In the genomic region with DNA sequence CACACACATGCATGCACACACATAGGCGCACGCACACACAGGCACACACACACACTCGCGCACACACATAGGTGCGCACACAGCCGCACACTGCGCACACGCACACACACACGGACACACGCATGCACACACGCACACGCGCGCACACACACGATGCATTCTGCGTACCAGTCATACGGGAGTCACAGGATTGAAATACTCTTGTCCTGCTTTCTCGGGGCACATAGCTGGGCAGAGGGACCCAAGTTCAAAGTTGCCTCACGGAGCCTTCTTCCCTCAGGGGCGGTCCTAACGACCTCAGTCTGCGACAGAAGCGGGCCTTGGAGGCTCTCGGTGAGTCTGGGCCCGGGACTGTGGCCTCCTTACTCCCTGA, we compare ENCODE assay signal across 9 cellular contexts. TPM values are rescaled to one million over a fixed set of nuclear protein-coding genes. Genes with fewer than 3 reads are reported as not detected.
A peak's percentile ranks its signal among the peaks of the same experiment; 100 is the strongest.
DNase-seq lines count a peak whose midpoint lies in the region; ATAC-seq, FAIRE-seq and TF ChIP-seq lines count a peak whose summit lies in the region.
"Had no signal": no experiment of that assay in that cellular context is flagged by ENCODE, and none has a peak within 500 bp of the region (broad histone marks: within the 10 kb centered on the region; RNA-seq: fewer than 3 reads in every experiment).

No MANE protein-coding gene starts in this region.

- no peak overlapping the region for H2AFZ ChIP-seq in GM12878 (ENCODE audit: control insufficient read depth, low read depth, low read length)

- no peak overlapping the region for H3K4me3 ChIP-seq in GM12878
- H3K4me3 ChIP-seq in iPS-20b (ENCODE audit: low read length), result peak overlapping the region; percentile 77
- H3K4me3 ChIP-seq in skin epidermis, result peak overlapping the region; percentile 10 to 38 (median 16)

- FAIRE-seq in GM12878 (lab: Jason Lieb, UNC), result no peak

- TF ChIP-seq EP300 in GM12878 (IDR thresholded peaks at IDR 0.05; ENCODE audit: borderline replicate concordance in 1 of 2, control insufficient read depth in 1 of 2, low read depth in 2 of 2, low read length in 2 of 2), result no peak

- in situ Hi-C loops in GM12878 (cut with MboI), result no loop called here

- H3K36me3 ChIP-seq in GM12878 (ENCODE audit: control insufficient read depth in 2 of 2, insufficient read depth in 2 of 2, low read length in 1 of 2) (no peaks in the 10 kb centered on the region; a peak in 1 of 4 replicates), iPS-20b (ENCODE audit: insufficient read depth, low read depth, low read length) (no peaks in the 10 kb centered on the region)

- WGBS in GM12878 (ENCODE audit: insufficient coverage, insufficient replicate concordance, low lambda C conversion rate, missing lambda C conversion rate), result 79% methylated on average over 21 of the region's 25 CpGs

- CTCF ChIA-PET in GM12878 (lab: Yijun Ruan, JAX), result no interaction called here

- H3K4me1 ChIP-seq in GM12878 (ENCODE audit: control insufficient read depth, insufficient read depth, low read length), result no peaks in the 10 kb centered on the region
- no peaks in the 10 kb centered on the region for H3K4me1 ChIP-seq in iPS-20b (ENCODE audit: insufficient read depth, low read length)

- RAD21 ChIA-PET in GM12878 (lab: Charles Lee; ENCODE audit: unreplicated experiment), result no interaction called here

- TF ChIP-seq CTCF in GM12878 (IDR thresholded peaks at IDR 0.05 in 2 of 3, conservative IDR thresholded peaks at IDR 0.05 in 1 of 3; ENCODE audit: control insufficient read depth in 2 of 3, extremely low read depth in 1 of 3, insufficient read depth in 1 of 3, low read depth in 3 of 3, low read length in 3 of 3), result no peak

- SMC1A ChIA-PET in GM12878 (lab: Charles Lee; ENCODE audit: uncharacterized antibody, unreplicated experiment), result no interaction called here

- no peak for TF ChIP-seq RAD21 in GM12878 (IDR thresholded peaks at IDR 0.05; ENCODE audit: insufficient read depth, low read depth, low read length)

- H3K79me2 ChIP-seq in GM12878 (ENCODE audit: control insufficient read depth, insufficient read depth, low read length), result no peaks in the 10 kb centered on the region

- no TSS peak for BruUV-seq in GM12878 (replicated peaks; lab: Mats Ljungman, UMichigan)

- no peaks in the 10 kb centered on the region for H3K9me3 ChIP-seq in GM12878 (replicated peaks; ENCODE audit: control insufficient read depth, insufficient read depth, low read length)
- no peaks in the 10 kb centered on the region for H3K9me3 ChIP-seq in iPS-20b (ENCODE audit: insufficient read depth, low read depth, low read length)

- no peaks in the 10 kb centered on the region for H4K20me1 ChIP-seq in GM12878 (ENCODE audit: control insufficient read depth, insufficient read depth)

- no peak overlapping the region for H3K27ac ChIP-seq in GM12878 (ENCODE audit: control insufficient read depth, insufficient read depth)
- H3K27ac ChIP-seq in iPS-20b (ENCODE audit: low read length), result no peak overlapping the region
- peak overlapping the region in 1 of 21 experiments; percentile 46 for H3K27ac ChIP-seq in skin epidermis
- H3K27ac ChIP-seq: 22Rv1 had no signal

- H3K27me3 ChIP-seq in GM12878 (replicated peaks in 1 of 2; ENCODE audit: control insufficient read depth in 2 of 2, insufficient read depth in 2 of 2, low read length in 1 of 2) (peaks cover 4 to 9% of the 10 kb centered on the region in 2 experiments; a peak in 3 of 4 replicates), iPS-20b (ENCODE audit: insufficient read depth, low read length) (peaks cover 40% of the 10 kb centered on the region)

- intact Hi-C loops in GM12878 (cut with micrococcal nuclease; ENCODE audit: unreplicated experiment), result no loop called here

- POLR2A ChIA-PET in GM12878 (lab: Charles Lee), result no interaction called here

- peak; percentile 51 for DNase-seq in DMS53 (lab: John Stamatoyannopoulos, UW)
- no peak for DNase-seq in DMS53 treated with DMSO at 0.1 percent for 48 hours (lab: John Stamatoyannopoulos, UW; ENCODE audit: unreplicated experiment)
- DNase-seq in GM12878 (ENCODE audit: low read depth, low spot score), result no peak
- no peak for DNase-seq in LoVo (ENCODE audit: low spot score)
- no peak for DNase-seq in HCEC 1CT

- TF ChIP-seq POLR2A in GM12878 (IDR thresholded peaks at IDR 0.05; ENCODE audit: low read depth, low read length), result no peak

- H3K9ac ChIP-seq in GM12878 (ENCODE audit: control insufficient read depth, insufficient read depth, low read length) (no peak overlapping the region), iPS-20b (ENCODE audit: low read depth, low read length) (peak overlapping the region; percentile 45; the same call in 1 of the 2 replicates)

- ATAC-seq in GM12878 (no peak), HG03460 (IDR thresholded peaks at IDR 0.05; ENCODE audit: unreplicated experiment) (no peak)

- no peak overlapping the region for H3K4me2 ChIP-seq in GM12878 (ENCODE audit: control insufficient read depth, insufficient read depth)

TF ChIP-seq in GM12878, 131 proteins besides CTCF, POLR2A, EP300 and RAD21 (continues in another document):
- no peak for TF ChIP-seq IKZF2 (IDR thresholded peaks at IDR 0.05)
- peak; percentile 99 for TF ChIP-seq BCL3 (IDR thresholded peaks at IDR 0.05; ENCODE audit: borderline replicate concordance, insufficient read depth, low read depth, low read length, poor library complexity, severe bottlenecking)
- TF ChIP-seq SPI1 (IDR thresholded peaks at IDR 0.05; ENCODE audit: borderline replicate concordance, insufficient read depth, low read depth, low read length), result no peak
- TF ChIP-seq, protein P1, sequence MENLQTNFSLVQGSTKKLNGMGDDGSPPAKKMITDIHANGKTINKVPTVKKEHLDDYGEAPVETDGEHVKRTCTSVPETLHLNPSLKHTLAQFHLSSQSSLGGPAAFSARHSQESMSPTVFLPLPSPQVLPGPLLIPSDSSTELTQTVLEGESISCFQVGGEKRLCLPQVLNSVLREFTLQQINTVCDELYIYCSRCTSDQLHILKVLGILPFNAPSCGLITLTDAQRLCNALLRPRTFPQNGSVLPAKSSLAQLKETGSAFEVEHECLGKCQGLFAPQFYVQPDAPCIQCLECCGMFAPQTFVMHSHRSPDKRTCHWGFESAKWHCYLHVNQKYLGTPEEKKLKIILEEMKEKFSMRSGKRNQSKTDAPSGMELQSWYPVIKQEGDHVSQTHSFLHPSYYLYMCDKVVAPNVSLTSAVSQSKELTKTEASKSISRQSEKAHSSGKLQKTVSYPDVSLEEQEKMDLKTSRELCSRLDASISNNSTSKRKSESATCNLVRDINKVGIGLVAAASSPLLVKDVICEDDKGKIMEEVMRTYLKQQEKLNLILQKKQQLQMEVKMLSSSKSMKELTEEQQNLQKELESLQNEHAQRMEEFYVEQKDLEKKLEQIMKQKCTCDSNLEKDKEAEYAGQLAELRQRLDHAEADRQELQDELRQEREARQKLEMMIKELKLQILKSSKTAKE (IDR thresholded peaks at IDR 0.05; ENCODE audit: low read depth, poor library complexity, severe bottlenecking), result no peak
- peak; percentile 89; the same call in 1 of the 2 replicates for TF ChIP-seq TCF3 (IDR thresholded peaks at IDR 0.05; ENCODE audit: borderline replicate concordance, insufficient read depth, low read depth, low read length)
- TF ChIP-seq ETV6 (conservative IDR thresholded peaks at IDR 0.05 in 1 of 2, IDR thresholded peaks at IDR 0.05 in 1 of 2; ENCODE audit: borderline replicate concordance in 1 of 2, low read depth in 1 of 2), result no peak

RNA-seq across cellular contexts. Expression of gene MRM1, which starts 56.0 kb away (rescaled TPM):
- 24.3 and 26.3 TPM in 2 replicates for total RNA-seq in GM12878 (2013; cell fraction: nucleolus; rRNA removed)
- total RNA-seq in GM12878 (2014; rRNA removed) (11.8 and 15.0 TPM in 2 replicates), GM12878 (2014; rRNA removed; fragmentation: Illumina TruSeq; extraction: Trizol) (8.8 and 8.9 TPM in 2 replicates), GM12878 (2021) (15.8 and 15.9 TPM in 2 replicates)
- 2.1 TPM for polyA plus RNA-seq in GM12878 (2011; ENCODE audit: low read depth)
- polyA plus RNA-seq in GM12878 (2011; rRNA removed) (6.9 and 11.4 TPM in 2 replicates), GM12878 (2014; fragmentation: Illumina TruSeq; extraction: Trizol) (3.3 and 11.3 TPM in 2 replicates), GM12878 (2014; fragmentation: Nextera tagmentation; extraction: Ambion mirVana) (1 to 10 TPM in 1 of 2 experiments, under 1 TPM in 1; 0.23 to 1.7 TPM), GM12878 (2014; rRNA removed) (16.9 and 17.4 TPM in 2 replicates), GM12878 (2016; fragmentation: Nextera tagmentation; extraction: Ambion mirVana) (10 to 100 TPM; 15.8 to 16.7 TPM)
- 15.4 and 19.3 TPM in 2 replicates for polyA plus RNA-seq in GM12878 (2011; cell fraction: cytosol; rRNA removed)
- polyA plus RNA-seq in GM12878 (2011; cell fraction: nucleus; rRNA removed), result 13.9 and 20.2 TPM in 2 replicates
- 5.8 and 7.7 TPM in 2 replicates for polyA plus RNA-seq in GM12878 (2012)
- polyA minus RNA-seq in GM12878 (2011; rRNA and poly(A)+ RNA removed), result 3.2 and 8.6 TPM in 2 replicates
- 7.1 and 7.2 TPM in 2 replicates for polyA minus RNA-seq in GM12878 (2011; cell fraction: cytosol; rRNA and poly(A)+ RNA removed)
- 8.0 and 15.0 TPM in 2 replicates for polyA minus RNA-seq in GM12878 (2011; cell fraction: nucleus; rRNA and poly(A)+ RNA removed)
